23 cellular contexts compared by ENCODE assay signal in genomic region chr3:78721771-78722543, GRCh38.
A peak's percentile ranks its signal among the peaks of the same experiment; 100 is the strongest.
DNase-seq lines count a peak whose midpoint lies in the region; ATAC-seq, FAIRE-seq and TF ChIP-seq lines count a peak whose summit lies in the region.
"Had no signal": no experiment of that assay in that cellular context is flagged by ENCODE, and none has a peak within 500 bp of the region (broad histone marks: within the 10 kb centered on the region; RNA-seq: fewer than 3 reads in every experiment).

No MANE protein-coding gene starts in this region.

- ATAC-seq in A549 = no peak
- no peak for ATAC-seq in right lobe of liver
- ATAC-seq: K562, Panc1 had no signal

- H3K4me2 ChIP-seq in A549 = peak overlapping the region; percentile 18; the same call in 2 of the 3 replicates

- no peak overlapping the region for H3K4me3 ChIP-seq in A549
- H3K4me3 ChIP-seq in adipocyte (ENCODE audit: low read length) = no peak overlapping the region
- no peak overlapping the region for H3K4me3 ChIP-seq in right lobe of liver
- H3K4me3 ChIP-seq: K562 had no signal

- H3K9me3 ChIP-seq in A549 (no peaks in the 10 kb centered on the region), adipocyte (ENCODE audit: control insufficient read depth, low read length) (no peaks in the 10 kb centered on the region), right lobe of liver (no peaks in the 10 kb centered on the region)

- TF ChIP-seq RAD21 in A549 (conservative IDR thresholded peaks at IDR 0.05 in 1 of 2, IDR thresholded peaks at IDR 0.05 in 1 of 2) = no peak

- CTCF ChIA-PET in A549 (lab: Yijun Ruan, JAX) (no interaction called here), GM10248 (lab: Yijun Ruan, JAX) (interaction anchor here (1.5 kb wide), 1 partner anchor 8 kb away, joined by 5 read pairs; no protein-coding TSS in a partner anchor)

- H3K36me3 ChIP-seq in adipocyte (ENCODE audit: control insufficient read depth, insufficient read depth, low read length, severe bottlenecking) (no peaks in the 10 kb centered on the region), right lobe of liver (no peaks in the 10 kb centered on the region)

- intact Hi-C loops in right lobe of liver (cut with DNase I) = no loop called here

- no peak for FAIRE-seq in A549 (lab: Jason Lieb, UNC)
- FAIRE-seq: GM19239, K562 had no signal

- TF ChIP-seq CTCF in A549 (IDR thresholded peaks at IDR 0.05) = no peak
- no peak for TF ChIP-seq CTCF in right lobe of liver (IDR thresholded peaks at IDR 0.05)
- no peak for TF ChIP-seq CTCF in GM10248 (IDR thresholded peaks at IDR 0.05; ENCODE audit: control extremely low read depth, extremely low read depth, low read depth, missing control alignments)

- H3K4me1 ChIP-seq in A549 (peaks cover 8% of the 10 kb centered on the region; the same call in 1 of the 3 replicates), adipocyte (ENCODE audit: control insufficient read depth, insufficient read depth, low read length) (no peaks in the 10 kb centered on the region), right lobe of liver (no peaks in the 10 kb centered on the region)

- TF ChIP-seq EP300 in A549 (IDR thresholded peaks at IDR 0.05) = no peak

- POLR2A ChIA-PET in A549 (lab: Yijun Ruan, JAX) (no interaction called here), GM10248 (lab: Yijun Ruan, JAX) (no interaction called here)

- DNase-seq in A549 (ENCODE audit: low read depth in 1 of 2, low spot score in 1 of 2) (no peak), HCEC 1CT (peak; percentile 21), adipocyte (ENCODE audit: low read depth) (peak; percentile 52), iris pigment epithelial cell (ENCODE audit: low read depth) (peak; percentile 26), right lobe of liver (no peak), GM10248 (ENCODE audit: extremely low spot score) (no peak), caudate nucleus (lab: John Stamatoyannopoulos, UW) (no peak)
- DNase-seq: 8988T; CD8-positive, alpha-beta memory T cell; EL; GF-D8; H7; MM.1S; NCI-H1048; NCI-H1417 treated with DMSO at 0.1 percent for 48 hours; NCI-H187; NCI-H2107; NCI-H510A; NCI-H748 treated with DMSO at 0.1 percent for 48 hours had no signal

- TF ChIP-seq POLR2A in A549 (IDR thresholded peaks at IDR 0.05; ENCODE audit: low read length) (no peak), right lobe of liver (IDR thresholded peaks at IDR 0.05) (no peak)

- H3K27me3 ChIP-seq in adipocyte (replicated peaks; ENCODE audit: control insufficient read depth, insufficient read depth, low read length) (no peaks in the 10 kb centered on the region), right lobe of liver (no peaks in the 10 kb centered on the region)

- 34% methylated on average over 1 of the region's 1 CpG for WGBS in A549 (ENCODE audit: missing lambda C conversion rate)
- 40% methylated on average over 1 of the region's 1 CpG for WGBS in right lobe of liver (ENCODE audit: insufficient coverage, low coverage, low lambda C conversion rate, missing lambda C conversion rate)

- H3K9ac ChIP-seq in adipocyte (ENCODE audit: low read length) = no peak overlapping the region

- H3K27ac ChIP-seq in A549 (no peak overlapping the region), right lobe of liver (no peak overlapping the region), caudate nucleus (ENCODE audit: low read depth, low read length) (no peak overlapping the region)
- H3K27ac ChIP-seq: C4-2B had no signal

TF ChIP-seq in A549, 52 proteins besides CTCF, POLR2A, EP300 and RAD21:
- TF ChIP-seq ESRRA (IDR thresholded peaks at IDR 0.05; ENCODE audit: borderline replicate concordance, low read length) = no peak
- TF ChIP-seq CBX8 (IDR thresholded peaks at IDR 0.05) = no peak
- no peak for TF ChIP-seq ZC3H11A (IDR thresholded peaks at IDR 0.05)
- no peak for TF ChIP-seq JUNB (IDR thresholded peaks at IDR 0.05)
- no peak for TF ChIP-seq HOXB5 (CRISPR knock-in tag; IDR thresholded peaks at IDR 0.05)
- TF ChIP-seq MYC (IDR thresholded peaks at IDR 0.05; ENCODE audit: borderline replicate concordance, low read length) = no peak
- no peak for TF ChIP-seq SMC3 (IDR thresholded peaks at IDR 0.05)
- no peak for TF ChIP-seq NPAS2 (CRISPR knock-in tag; IDR thresholded peaks at IDR 0.05; ENCODE audit: borderline replicate concordance)
TF ChIP-seq in A549: peak in this region for 0.

Comparison
In these comparisons a context has a peak if more than half of its experiments do, and no peak if none do; other contexts are left out.
1. DNase-seq: peak in HCEC 1CT (single experiment), adipocyte (single experiment) and iris pigment epithelial cell (single experiment); none in A549 (0 of 2), right lobe of liver (0 of 3), GM10248 (single experiment) and caudate nucleus (0 of 61).